In the genomic region with DNA sequence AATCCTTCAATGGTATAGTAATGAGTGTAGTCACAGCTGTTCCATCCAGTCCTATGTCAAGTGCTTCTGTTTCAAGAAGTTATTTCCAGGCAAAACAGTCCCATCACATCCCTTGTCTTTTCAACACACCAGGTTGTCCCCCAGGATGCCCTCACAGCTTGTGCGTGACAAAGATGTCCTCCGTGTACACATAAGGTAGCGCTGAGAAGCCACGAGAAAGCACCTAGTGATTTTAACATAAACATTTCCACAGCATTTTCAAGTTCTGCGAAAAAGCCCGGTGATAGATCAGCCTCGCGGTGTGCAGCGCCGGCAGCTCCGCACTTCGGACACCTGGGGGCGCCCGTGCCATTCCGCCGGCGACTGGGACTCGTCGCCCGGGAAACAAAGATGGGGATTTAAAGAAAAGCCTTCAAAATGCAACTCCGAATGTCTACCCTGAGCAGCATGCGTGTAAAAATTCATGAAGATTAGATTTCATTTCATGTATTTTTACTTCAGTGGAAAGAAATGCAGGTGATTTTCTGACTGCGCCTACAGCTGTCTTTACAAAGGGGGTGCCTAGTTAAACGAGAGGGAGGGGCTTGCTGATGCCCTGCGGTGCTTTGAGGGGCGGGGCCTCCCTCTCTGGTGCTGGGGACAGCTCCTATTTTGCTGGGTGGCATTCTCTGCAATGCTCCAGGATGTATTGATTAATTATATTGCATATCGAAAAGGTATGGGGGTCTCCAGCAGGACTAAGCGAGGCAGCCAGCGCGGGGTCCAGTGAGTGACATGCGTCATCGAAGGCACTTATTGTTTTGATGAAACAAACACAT, we compare ENCODE assay signal across 8 cellular contexts. TPM values are rescaled to one million over a fixed set of nuclear protein-coding genes. Genes with fewer than 3 reads are reported as not detected.
DNase-seq lines count a peak whose midpoint lies in the region; ATAC-seq and TF ChIP-seq lines count a peak whose summit lies in the region.

No MANE protein-coding gene starts in this region.

- no peak overlapping the region for H3K27ac ChIP-seq in iPS DF 6.9 (ENCODE audit: low read length)
- peak overlapping the region in 1 of 8 donors; percentile 0 for H3K27ac ChIP-seq in spleen

- peak; percentile 99 for TF ChIP-seq CTCF in astrocyte of the spinal cord (IDR thresholded peaks at IDR 0.05; ENCODE audit: low read depth, low read length)
- peak; percentile 51 to 96 (median 88) for TF ChIP-seq CTCF in spleen (IDR thresholded peaks at IDR 0.05 in 8 of 11, conservative IDR thresholded peaks at IDR 0.05 in 3 of 11)

- no CpG with 5 or more reads among the region's 32 CpGs for WGBS in iPS DF 6.9 (ENCODE audit: insufficient coverage, insufficient read length)
- WGBS in spleen, 5 donors = 15 to 22% (median 17%) methylated on average over 32 of the region's 32 CpGs

- H3K9me3 ChIP-seq in iPS DF 6.9 (ENCODE audit: control insufficient read depth, insufficient read depth, low read length) (no peaks in the 10 kb centered on the region), spleen (no peaks in the 10 kb centered on the region)

- no peak for ATAC-seq in HG03378 (IDR thresholded peaks at IDR 0.05; ENCODE audit: unreplicated experiment)

- no peaks in the 10 kb centered on the region for H3K36me3 ChIP-seq in iPS DF 6.9 (ENCODE audit: control insufficient read depth, insufficient read depth, low read length)
- no peaks in the 10 kb centered on the region for H3K36me3 ChIP-seq in spleen

- H3K4me1 ChIP-seq in iPS DF 6.9 (ENCODE audit: control insufficient read depth, insufficient read depth, low read length) (no peaks in the 10 kb centered on the region; the same call in 1 of the 2 replicates), spleen (peaks cover 0 to 58% (median 9%) of the 10 kb centered on the region in 6 donors)

- H3K27me3 ChIP-seq in iPS DF 6.9 (ENCODE audit: control insufficient read depth, insufficient read depth, low read length) = no peaks in the 10 kb centered on the region
- peaks cover 0 to 16% (median 0%) of the 10 kb centered on the region in 7 donors for H3K27me3 ChIP-seq in spleen (replicated peaks in 1 of 7)

- peak overlapping the region; percentile 23 for H3K4me3 ChIP-seq in astrocyte of the spinal cord (ENCODE audit: low read depth, low read length)
- H3K4me3 ChIP-seq in iPS DF 6.9 (ENCODE audit: low read length) = peak overlapping the region; percentile 11; the same call in 1 of the 2 replicates
- peak overlapping the region in 1 of 8 donors; percentile 48 for H3K4me3 ChIP-seq in spleen

- intact Hi-C loops in spleen (cut with DNase I; ENCODE audit: low total_unique reads) = no loop called here

- peak; percentile 76 for DNase-seq in G401 (ENCODE audit: low spot score)
- DNase-seq in HCEC 1CT = peak; percentile 45
- peak; percentile 68 for DNase-seq in NCI-H1105 (lab: John Stamatoyannopoulos, UW)
- peak in 3 of 5 experiments; percentile 33 to 59 (median 40) for DNase-seq in T-helper 2 cell
- DNase-seq in astrocyte of the spinal cord (ENCODE audit: low read depth, low spot score) = peak; percentile 79
- DNase-seq in iPS DF 6.9 (ENCODE audit: low read depth, low spot score) = no peak
- DNase-seq in spleen = peak; percentile 93

- no peak for TF ChIP-seq POLR2A in spleen (IDR thresholded peaks at IDR 0.05)

- in situ Hi-C loops in G401 (cut with HindIII; ENCODE audit: low sequenced_read_pairs) (no loop called here), astrocyte of the spinal cord (cut with HindIII; ENCODE audit: low sequenced_read_pairs) (no loop called here)

RNA-seq across cellular contexts. Expression of a gene that starts 49.9 kb away (rescaled TPM):
- total RNA-seq in G401 (2014; rRNA removed; shearing (Covaris generic)) = not detected in 2 replicates
- total RNA-seq in spleen = under 1 TPM in 1 of 7 donors, not detected in 6; 0.17 TPM
- not detected for polyA plus RNA-seq in spleen
